ENCODE assay signal across 8 cellular contexts in the genomic region with DNA sequence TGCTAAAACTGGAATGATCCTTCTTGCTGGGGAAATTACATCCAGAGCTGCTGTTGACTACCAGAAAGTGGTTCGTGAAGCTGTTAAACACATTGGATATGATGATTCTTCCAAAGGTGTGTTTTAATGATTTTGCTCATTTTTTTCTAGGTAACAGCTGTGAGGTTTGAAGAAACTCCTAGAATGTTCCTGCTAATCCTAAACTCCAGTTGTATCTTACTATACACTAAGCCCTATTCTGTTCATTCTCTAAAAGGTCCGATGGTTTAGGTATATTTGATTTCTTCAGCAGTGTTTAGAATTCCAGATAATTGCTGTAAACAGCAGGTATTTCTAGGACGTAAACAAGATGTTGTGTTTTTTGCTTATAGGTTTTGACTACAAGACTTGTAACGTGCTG. TPM values are rescaled to one million over a fixed set of nuclear protein-coding genes. Genes with fewer than 3 reads are reported as not detected.
DNase-seq lines count a peak whose midpoint lies in the region; ATAC-seq, FAIRE-seq and TF ChIP-seq lines count a peak whose summit lies in the region.

No MANE protein-coding gene starts in this region.

- intact Hi-C loops in HepG2 (cut with micrococcal nuclease; ENCODE audit: unreplicated experiment), result no loop called here

- H3K27me3 ChIP-seq in HepG2 (ENCODE audit: control insufficient read depth in 1 of 2, insufficient read depth in 2 of 2, low read length in 2 of 2) (no peaks in the 10 kb centered on the region; a peak in 1 of 5 replicates), thoracic aorta (replicated peaks; ENCODE audit: insufficient read depth) (no peaks in the 10 kb centered on the region)

- CTCF ChIA-PET in activated CD4-positive, alpha-beta T cell treated with anti-CD3 and anti-CD28 coated beads, Interleukin-2, amount 10 ng/mL, durations not matched to agents 7 days and 5 days (lab: Charles Lee), result interaction anchor here (0.9 to 5.0 kb wide), 4 partner anchors 10 to 150 kb away, joined by 3 to 40 read pairs (median 5); no protein-coding TSS in a partner anchor
- CTCF ChIA-PET in HepG2 (lab: Yijun Ruan, JAX; ENCODE audit: low intra/inter-chr PET ratio, low total read pairs), result no interaction called here

- ATAC-seq in activated naive CD8-positive, alpha-beta T cell treated with anti-CD3 and anti-CD28 coated beads, Interleukin-2, amount 50 U/mL, for 24 hours, result no peak
- no peak for ATAC-seq in HepG2
- no peak for ATAC-seq in thoracic aorta (ENCODE audit: insufficient number of reproducible peaks, low FRiP score, low read depth)

- TF ChIP-seq EP300 in HepG2 (IDR thresholded peaks at IDR 0.05; ENCODE audit: low read depth in 2 of 2, low read length in 2 of 2), result no peak
- no peak for TF ChIP-seq EP300 in HepG2 (CRISPR knock-in tag; IDR thresholded peaks at IDR 0.05; ENCODE audit: borderline replicate concordance)

- H3K27ac Mint-ChIP-seq in activated CD4-positive, alpha-beta T cell treated with anti-CD3 and anti-CD28 coated beads, Interleukin-2, amount 10 ng/mL, durations not matched to agents 7 days and 5 days, result peak overlapping the region; percentile 36
- peak overlapping the region; percentile 99 for H3K27ac Mint-ChIP-seq in activated naive CD8-positive, alpha-beta T cell treated with anti-CD3 and anti-CD28 coated beads, Interleukin-2, amount 50 U/mL, for 24 hours

- no TSS peak for BruUV-seq in HepG2 (replicated peaks; lab: Mats Ljungman, UMichigan)

- TF ChIP-seq CTCF in HepG2 (CRISPR knock-in tag; IDR thresholded peaks at IDR 0.05), result no peak
- TF ChIP-seq CTCF in thoracic aorta (IDR thresholded peaks at IDR 0.05), result no peak

- H3K4me3 Mint-ChIP-seq in activated CD4-positive, alpha-beta T cell treated with anti-CD3 and anti-CD28 coated beads, Interleukin-2, amount 10 ng/mL, durations not matched to agents 7 days and 5 days, result peak overlapping the region; percentile 97
- peak overlapping the region; percentile 95 for H3K4me3 Mint-ChIP-seq in activated naive CD8-positive, alpha-beta T cell treated with anti-CD3 and anti-CD28 coated beads, Interleukin-2, amount 50 U/mL, for 24 hours

- no peak for FAIRE-seq in HepG2 (lab: Jason Lieb, UNC)

- 49% methylated on average over 4 of the region's 4 CpGs for WGBS in HepG2 (ENCODE audit: low lambda C conversion rate)

- H3K4me2 ChIP-seq in HepG2 (ENCODE audit: low read depth, low read length), result peak overlapping the region; percentile 91

- no peak overlapping the region for H2AFZ ChIP-seq in HepG2 (ENCODE audit: low read length)

- H3K4me3 ChIP-seq in HepG2 (replicated peaks in 1 of 3; ENCODE audit: insufficient read depth in 1 of 3, low read depth in 2 of 3, low read length in 3 of 3) (peak overlapping the region; percentile 81 to 96 (median 95); a peak in 5 of 6 replicates), thoracic aorta (peak overlapping the region; percentile 87)

- no peaks in the 10 kb centered on the region for H3K9me3 ChIP-seq in HepG2 (ENCODE audit: low read length)
- no peaks in the 10 kb centered on the region for H3K9me3 ChIP-seq in thoracic aorta

- DNase-seq in activated CD4-positive, alpha-beta T cell treated with anti-CD3 and anti-CD28 coated beads, Interleukin-2, amount 10 ng/mL, durations not matched to agents 7 days and 5 days, result no peak
- no peak for DNase-seq in activated CD4-positive, alpha-beta T cell treated with anti-CD3 and anti-CD28 coated beads for 4 hours
- DNase-seq in activated naive CD8-positive, alpha-beta T cell treated with anti-CD3 and anti-CD28 coated beads, Interleukin-2, amount 50 U/mL, for 24 hours, result no peak
- DNase-seq in HepG2 (ENCODE audit: low spot score) (no peak), thoracic aorta (ENCODE audit: low spot score) (no peak), anterior cingulate cortex (lab: John Stamatoyannopoulos, UW) (no peak)
- no peak for DNase-seq in stimulated activated naive CD4-positive, alpha-beta T cell treated with Interleukin-2 at 50 U/mL for 16 hours (lab: John Stamatoyannopoulos, UW)
- no peak for DNase-seq in effector CD4-positive, alpha-beta T cell

- H3K27me3 Mint-ChIP-seq in activated CD4-positive, alpha-beta T cell treated with anti-CD3 and anti-CD28 coated beads, Interleukin-2, amount 10 ng/mL, durations not matched to agents 7 days and 5 days, result no peaks in the 10 kb centered on the region
- no peaks in the 10 kb centered on the region for H3K27me3 Mint-ChIP-seq in activated naive CD8-positive, alpha-beta T cell treated with anti-CD3 and anti-CD28 coated beads, Interleukin-2, amount 50 U/mL, for 24 hours

- peak in 1 of 2 experiments; percentile 31; a peak in 1 of 4 replicates for TF ChIP-seq POLR2A in HepG2 (IDR thresholded peaks at IDR 0.05; ENCODE audit: insufficient read depth in 1 of 2, low read depth in 2 of 2, low read length in 2 of 2)

- H3K4me1 ChIP-seq in HepG2 (ENCODE audit: insufficient read depth, low read length) (peaks cover 44% of the 10 kb centered on the region), thoracic aorta (ENCODE audit: control insufficient read depth in 1 of 2, low read depth in 2 of 2) (peaks cover 30 to 56% of the 10 kb centered on the region in 2 donors)

- H3K9ac ChIP-seq in HepG2 (ENCODE audit: insufficient read depth, low read depth, low read length), result peak overlapping the region; percentile 99

- POLR2A ChIA-PET in activated CD4-positive, alpha-beta T cell treated with anti-CD3 and anti-CD28 coated beads, Interleukin-2, amount 10 ng/mL, durations not matched to agents 7 days and 5 days (lab: Charles Lee), result interaction anchor here (0.7 kb wide), 1 partner anchor 150 kb away, joined by 3 read pairs; no protein-coding TSS in a partner anchor
- POLR2A ChIA-PET in HepG2 (lab: Yijun Ruan, JAX), result interaction anchor here (1.0 to 11.7 kb wide), 7 partner anchors 12 to 232 kb away, joined by 3 to 445 read pairs (median 50); a partner anchor contains a TSS

- peaks cover 53% of the 10 kb centered on the region for H3K79me2 ChIP-seq in HepG2 (ENCODE audit: insufficient read depth, low read length)

- H3K27ac ChIP-seq in HepG2 (ENCODE audit: extremely low read length, insufficient read depth, low read length) (peak overlapping the region; percentile 6), thoracic aorta (peak overlapping the region; percentile 95 to 98)

- in situ Hi-C loops in HepG2 (cut with HindIII; ENCODE audit: extremely low pct_ligation_motif_present, low pct_unique_long_range_greater_than_20kb), result no loop called here

- H3K36me3 Mint-ChIP-seq in activated CD4-positive, alpha-beta T cell treated with anti-CD3 and anti-CD28 coated beads, Interleukin-2, amount 10 ng/mL, durations not matched to agents 7 days and 5 days (ENCODE audit: low read depth), result peaks cover 63% of the 10 kb centered on the region
- peaks cover 69% of the 10 kb centered on the region for H3K36me3 Mint-ChIP-seq in activated naive CD8-positive, alpha-beta T cell treated with anti-CD3 and anti-CD28 coated beads, Interleukin-2, amount 50 U/mL, for 24 hours (ENCODE audit: low read depth)

- H3K4me1 Mint-ChIP-seq in activated CD4-positive, alpha-beta T cell treated with anti-CD3 and anti-CD28 coated beads, Interleukin-2, amount 10 ng/mL, durations not matched to agents 7 days and 5 days, result peaks cover 56% of the 10 kb centered on the region
- H3K4me1 Mint-ChIP-seq in activated naive CD8-positive, alpha-beta T cell treated with anti-CD3 and anti-CD28 coated beads, Interleukin-2, amount 50 U/mL, for 24 hours, result peaks cover 52% of the 10 kb centered on the region

- TF ChIP-seq RAD21 in HepG2 (CRISPR knock-in tag; IDR thresholded peaks at IDR 0.05), result no peak

- peaks cover 13 to 48% of the 10 kb centered on the region in 2 experiments; a peak in 4 of 5 replicates for H3K36me3 ChIP-seq in HepG2 (replicated peaks in 1 of 2; ENCODE audit: control insufficient read depth in 1 of 2, insufficient read depth in 2 of 2, low read length in 2 of 2)
- peaks cover 35% of the 10 kb centered on the region for H3K36me3 ChIP-seq in thoracic aorta

- H3K9me3 Mint-ChIP-seq in activated CD4-positive, alpha-beta T cell treated with anti-CD3 and anti-CD28 coated beads, Interleukin-2, amount 10 ng/mL, durations not matched to agents 7 days and 5 days, result no peaks in the 10 kb centered on the region
- no peaks in the 10 kb centered on the region for H3K9me3 Mint-ChIP-seq in activated naive CD8-positive, alpha-beta T cell treated with anti-CD3 and anti-CD28 coated beads, Interleukin-2, amount 50 U/mL, for 24 hours

- H4K20me1 ChIP-seq in HepG2 (ENCODE audit: insufficient read depth, low read length), result peaks cover 38% of the 10 kb centered on the region

RNA-seq across cellular contexts. Expression of a gene that starts 2.3 kb away (rescaled TPM):
- total RNA-seq in activated CD4-positive, alpha-beta T cell treated with anti-CD3 and anti-CD28 coated beads, Interleukin-2, amount 10 ng/mL, durations not matched to agents 7 days and 5 days, result 100 to 1,000 TPM; 263 to 269 TPM
- total RNA-seq in HepG2 (2016; rRNA removed; fragmentation: Illumina TruSeq; extraction: Trizol) (55.8 and 155 TPM in 2 replicates), thoracic aorta (100 to 1,000 TPM; 230 to 475 TPM)
- total RNA-seq in HepG2 (2016; cell fraction: cytosol; rRNA removed; fragmentation: Illumina TruSeq; extraction: Trizol; ENCODE audit: low read depth), result 17.0 and 17.4 TPM in 2 replicates
- total RNA-seq in HepG2 (2016; cell fraction: insoluble cytoplasmic fraction; rRNA removed; fragmentation: Illumina TruSeq; extraction: Trizol), result 56.1 and 159 TPM in 2 replicates
- 24.5 and 25.4 TPM in 2 replicates for total RNA-seq in HepG2 (2016; cell fraction: membrane; rRNA removed; fragmentation: Illumina TruSeq; extraction: Trizol)
- total RNA-seq in HepG2 (2016; cell fraction: nucleus; rRNA removed; fragmentation: Illumina TruSeq; extraction: Trizol), result 512 and 527 TPM in 2 replicates
- polyA plus RNA-seq in HepG2 (2011; rRNA removed), result 331 and 367 TPM in 2 replicates
- 57.6 and 71.2 TPM in 2 replicates for polyA plus RNA-seq in HepG2 (2011; cell fraction: cytosol; rRNA removed)
- 1,062 and 1,322 TPM in 2 replicates for polyA plus RNA-seq in HepG2 (2011; cell fraction: nucleus; rRNA removed)
- 226 and 241 TPM in 2 replicates for polyA plus RNA-seq in HepG2 (2012)
- polyA plus RNA-seq in HepG2 (2016; cell fraction: cytosol; fragmentation: Illumina TruSeq; extraction: Trizol; ENCODE audit: low read depth), result 3.7 and 4.3 TPM in 2 replicates
- polyA plus RNA-seq in HepG2 (2016; cell fraction: insoluble cytoplasmic fraction; fragmentation: Illumina TruSeq; extraction: Trizol; ENCODE audit: low read depth), result 67.1 and 68.7 TPM in 2 replicates
- polyA plus RNA-seq in HepG2 (2016; cell fraction: membrane; fragmentation: Illumina TruSeq; extraction: Trizol; ENCODE audit: low read depth), result 13.5 TPM in 2 replicates
- 1,060 and 1,066 TPM in 2 replicates for polyA plus RNA-seq in HepG2 (2016; cell fraction: nucleus; fragmentation: Illumina TruSeq; extraction: Trizol; ENCODE audit: insufficient read depth, low read depth)
- 260 and 404 TPM in 2 replicates for polyA minus RNA-seq in HepG2 (2011; rRNA and poly(A)+ RNA removed; ENCODE audit: low replicate concordance)
- polyA minus RNA-seq in HepG2 (2011; cell fraction: cytosol; rRNA and poly(A)+ RNA removed), result 43.2 and 67.4 TPM in 2 replicates
- polyA minus RNA-seq in HepG2 (2011; cell fraction: nucleus; rRNA and poly(A)+ RNA removed), result 961 and 1,136 TPM in 2 replicates

RNA-seq across cellular contexts. Expression of a gene that starts 20.0 kb away (rescaled TPM):
- total RNA-seq in activated CD4-positive, alpha-beta T cell treated with anti-CD3 and anti-CD28 coated beads, Interleukin-2, amount 10 ng/mL, durations not matched to agents 7 days and 5 days, result 10 to 100 TPM; 20.8 to 22.8 TPM
- 51.3 and 103 TPM in 2 replicates for total RNA-seq in HepG2 (2016; rRNA removed; fragmentation: Illumina TruSeq; extraction: Trizol)
- 17.1 and 22.7 TPM in 2 replicates for total RNA-seq in HepG2 (2016; cell fraction: cytosol; rRNA removed; fragmentation: Illumina TruSeq; extraction: Trizol; ENCODE audit: low read depth)
- 48.3 and 106 TPM in 2 replicates for total RNA-seq in HepG2 (2016; cell fraction: insoluble cytoplasmic fraction; rRNA removed; fragmentation: Illumina TruSeq; extraction: Trizol)
- 29.4 and 31.6 TPM in 2 replicates for total RNA-seq in HepG2 (2016; cell fraction: membrane; rRNA removed; fragmentation: Illumina TruSeq; extraction: Trizol)
- 105 and 118 TPM in 2 replicates for total RNA-seq in HepG2 (2016; cell fraction: nucleus; rRNA removed; fragmentation: Illumina TruSeq; extraction: Trizol)
- polyA plus RNA-seq in HepG2 (2011; rRNA removed), result 72.5 and 74.9 TPM in 2 replicates
- polyA plus RNA-seq in HepG2 (2011; cell fraction: cytosol; rRNA removed), result 69.2 and 77.6 TPM in 2 replicates
- polyA plus RNA-seq in HepG2 (2011; cell fraction: nucleus; rRNA removed), result 125 and 131 TPM in 2 replicates
- 61.2 and 76.7 TPM in 2 replicates for polyA plus RNA-seq in HepG2 (2012)
- 13.3 and 16.7 TPM in 2 replicates for polyA plus RNA-seq in HepG2 (2016; cell fraction: cytosol; fragmentation: Illumina TruSeq; extraction: Trizol; ENCODE audit: low read depth)
- 30.8 and 40.7 TPM in 2 replicates for polyA plus RNA-seq in HepG2 (2016; cell fraction: insoluble cytoplasmic fraction; fragmentation: Illumina TruSeq; extraction: Trizol; ENCODE audit: low read depth)
- polyA plus RNA-seq in HepG2 (2016; cell fraction: membrane; fragmentation: Illumina TruSeq; extraction: Trizol; ENCODE audit: low read depth), result 17.3 and 20.9 TPM in 2 replicates
- polyA plus RNA-seq in HepG2 (2016; cell fraction: nucleus; fragmentation: Illumina TruSeq; extraction: Trizol; ENCODE audit: insufficient read depth, low read depth), result 107 and 111 TPM in 2 replicates
- polyA minus RNA-seq in HepG2 (2011; rRNA and poly(A)+ RNA removed; ENCODE audit: low replicate concordance), result 104 and 294 TPM in 2 replicates
- polyA minus RNA-seq in HepG2 (2011; cell fraction: cytosol; rRNA and poly(A)+ RNA removed), result 49.5 and 52.3 TPM in 2 replicates
- 129 and 159 TPM in 2 replicates for polyA minus RNA-seq in HepG2 (2011; cell fraction: nucleus; rRNA and poly(A)+ RNA removed)
- total RNA-seq in thoracic aorta, result 10 to 100 TPM; 28.4 to 38.4 TPM

RNA-seq across cellular contexts. Expression of a gene that starts 36.1 kb away (rescaled TPM):
- total RNA-seq in activated CD4-positive, alpha-beta T cell treated with anti-CD3 and anti-CD28 coated beads, Interleukin-2, amount 10 ng/mL, durations not matched to agents 7 days and 5 days, result 100 to 1,000 TPM; 131 to 149 TPM
- 83.3 and 97.0 TPM in 2 replicates for total RNA-seq in HepG2 (2016; rRNA removed; fragmentation: Illumina TruSeq; extraction: Trizol)
- total RNA-seq in HepG2 (2016; cell fraction: cytosol; rRNA removed; fragmentation: Illumina TruSeq; extraction: Trizol; ENCODE audit: low read depth), result 33.0 and 34.9 TPM in 2 replicates
- total RNA-seq in HepG2 (2016; cell fraction: insoluble cytoplasmic fraction; rRNA removed; fragmentation: Illumina TruSeq; extraction: Trizol), result 91.8 and 96.6 TPM in 2 replicates
- total RNA-seq in HepG2 (2016; cell fraction: membrane; rRNA removed; fragmentation: Illumina TruSeq; extraction: Trizol), result 38.7 and 40.7 TPM in 2 replicates
- 36.3 and 40.3 TPM in 2 replicates for total RNA-seq in HepG2 (2016; cell fraction: nucleus; rRNA removed; fragmentation: Illumina TruSeq; extraction: Trizol)
- 151 and 157 TPM in 2 replicates for polyA plus RNA-seq in HepG2 (2011; rRNA removed)
- 149 and 196 TPM in 2 replicates for polyA plus RNA-seq in HepG2 (2011; cell fraction: cytosol; rRNA removed)
- 67.9 and 94.0 TPM in 2 replicates for polyA plus RNA-seq in HepG2 (2011; cell fraction: nucleus; rRNA removed)
- polyA plus RNA-seq in HepG2 (2012), result 146 and 149 TPM in 2 replicates
- polyA plus RNA-seq in HepG2 (2016; cell fraction: cytosol; fragmentation: Illumina TruSeq; extraction: Trizol; ENCODE audit: low read depth), result 45.1 and 52.0 TPM in 2 replicates
- polyA plus RNA-seq in HepG2 (2016; cell fraction: insoluble cytoplasmic fraction; fragmentation: Illumina TruSeq; extraction: Trizol; ENCODE audit: low read depth), result 141 and 157 TPM in 2 replicates
- 48.0 and 51.7 TPM in 2 replicates for polyA plus RNA-seq in HepG2 (2016; cell fraction: membrane; fragmentation: Illumina TruSeq; extraction: Trizol; ENCODE audit: low read depth)
- 89.3 and 90.1 TPM in 2 replicates for polyA plus RNA-seq in HepG2 (2016; cell fraction: nucleus; fragmentation: Illumina TruSeq; extraction: Trizol; ENCODE audit: insufficient read depth, low read depth)
- 33.8 and 60.6 TPM in 2 replicates for polyA minus RNA-seq in HepG2 (2011; rRNA and poly(A)+ RNA removed; ENCODE audit: low replicate concordance)
- 17.8 and 20.1 TPM in 2 replicates for polyA minus RNA-seq in HepG2 (2011; cell fraction: cytosol; rRNA and poly(A)+ RNA removed)
- polyA minus RNA-seq in HepG2 (2011; cell fraction: nucleus; rRNA and poly(A)+ RNA removed), result 16.2 and 24.6 TPM in 2 replicates
- 10 to 100 TPM; 30.9 to 34.9 TPM for total RNA-seq in thoracic aorta

RNA-seq across cellular contexts. Expression of a gene that starts 43.0 kb away (rescaled TPM):
- 10 to 100 TPM; 61.5 to 67.4 TPM for total RNA-seq in activated CD4-positive, alpha-beta T cell treated with anti-CD3 and anti-CD28 coated beads, Interleukin-2, amount 10 ng/mL, durations not matched to agents 7 days and 5 days
- total RNA-seq in HepG2 (2016; rRNA removed; fragmentation: Illumina TruSeq; extraction: Trizol) (7.2 and 9.0 TPM in 2 replicates), thoracic aorta (10 to 100 TPM; 27.1 to 42.8 TPM)
- 13.9 and 18.3 TPM in 2 replicates for total RNA-seq in HepG2 (2016; cell fraction: cytosol; rRNA removed; fragmentation: Illumina TruSeq; extraction: Trizol; ENCODE audit: low read depth)
- total RNA-seq in HepG2 (2016; cell fraction: insoluble cytoplasmic fraction; rRNA removed; fragmentation: Illumina TruSeq; extraction: Trizol), result 7.1 and 9.2 TPM in 2 replicates
- 12.5 and 15.9 TPM in 2 replicates for total RNA-seq in HepG2 (2016; cell fraction: membrane; rRNA removed; fragmentation: Illumina TruSeq; extraction: Trizol)
- total RNA-seq in HepG2 (2016; cell fraction: nucleus; rRNA removed; fragmentation: Illumina TruSeq; extraction: Trizol), result 3.2 and 4.0 TPM in 2 replicates
- 56.7 and 68.6 TPM in 2 replicates for polyA plus RNA-seq in HepG2 (2011; rRNA removed)
- polyA plus RNA-seq in HepG2 (2011; cell fraction: cytosol; rRNA removed), result 87.7 and 90.8 TPM in 2 replicates
- polyA plus RNA-seq in HepG2 (2011; cell fraction: nucleus; rRNA removed), result 35.8 and 44.7 TPM in 2 replicates
- polyA plus RNA-seq in HepG2 (2012), result 39.4 and 46.3 TPM in 2 replicates
- 27.3 and 33.3 TPM in 2 replicates for polyA plus RNA-seq in HepG2 (2016; cell fraction: cytosol; fragmentation: Illumina TruSeq; extraction: Trizol; ENCODE audit: low read depth)
- 20.9 and 22.2 TPM in 2 replicates for polyA plus RNA-seq in HepG2 (2016; cell fraction: insoluble cytoplasmic fraction; fragmentation: Illumina TruSeq; extraction: Trizol; ENCODE audit: low read depth)
- 21.7 and 27.9 TPM in 2 replicates for polyA plus RNA-seq in HepG2 (2016; cell fraction: membrane; fragmentation: Illumina TruSeq; extraction: Trizol; ENCODE audit: low read depth)
- polyA plus RNA-seq in HepG2 (2016; cell fraction: nucleus; fragmentation: Illumina TruSeq; extraction: Trizol; ENCODE audit: insufficient read depth, low read depth), result 11.7 and 13.5 TPM in 2 replicates
- polyA minus RNA-seq in HepG2 (2011; rRNA and poly(A)+ RNA removed; ENCODE audit: low replicate concordance), result 5.5 and 44.4 TPM in 2 replicates
- polyA minus RNA-seq in HepG2 (2011; cell fraction: cytosol; rRNA and poly(A)+ RNA removed), result 7.3 and 9.1 TPM in 2 replicates
- polyA minus RNA-seq in HepG2 (2011; cell fraction: nucleus; rRNA and poly(A)+ RNA removed), result 2.0 and 4.9 TPM in 2 replicates

RNA-seq across cellular contexts. Expression of a gene that starts 54.3 kb away (rescaled TPM):
- 100 to 1,000 TPM in 1 of 2 experiments, 10 to 100 TPM in 1; 89.7 to 106 TPM for total RNA-seq in activated CD4-positive, alpha-beta T cell treated with anti-CD3 and anti-CD28 coated beads, Interleukin-2, amount 10 ng/mL, durations not matched to agents 7 days and 5 days
- total RNA-seq in HepG2 (2016; rRNA removed; fragmentation: Illumina TruSeq; extraction: Trizol) (224 and 234 TPM in 2 replicates), thoracic aorta (100 to 1,000 TPM; 107 to 124 TPM)
- 68.8 and 79.7 TPM in 2 replicates for total RNA-seq in HepG2 (2016; cell fraction: cytosol; rRNA removed; fragmentation: Illumina TruSeq; extraction: Trizol; ENCODE audit: low read depth)
- total RNA-seq in HepG2 (2016; cell fraction: insoluble cytoplasmic fraction; rRNA removed; fragmentation: Illumina TruSeq; extraction: Trizol), result 237 and 239 TPM in 2 replicates
- total RNA-seq in HepG2 (2016; cell fraction: membrane; rRNA removed; fragmentation: Illumina TruSeq; extraction: Trizol), result 60.8 and 63.4 TPM in 2 replicates
- 99.4 and 107 TPM in 2 replicates for total RNA-seq in HepG2 (2016; cell fraction: nucleus; rRNA removed; fragmentation: Illumina TruSeq; extraction: Trizol)
- 578 and 594 TPM in 2 replicates for polyA plus RNA-seq in HepG2 (2011; rRNA removed)
- 700 and 712 TPM in 2 replicates for polyA plus RNA-seq in HepG2 (2011; cell fraction: cytosol; rRNA removed)
- 285 and 326 TPM in 2 replicates for polyA plus RNA-seq in HepG2 (2011; cell fraction: nucleus; rRNA removed)
- 240 and 307 TPM in 2 replicates for polyA plus RNA-seq in HepG2 (2012)
- 54.1 and 54.2 TPM in 2 replicates for polyA plus RNA-seq in HepG2 (2016; cell fraction: cytosol; fragmentation: Illumina TruSeq; extraction: Trizol; ENCODE audit: low read depth)
- polyA plus RNA-seq in HepG2 (2016; cell fraction: insoluble cytoplasmic fraction; fragmentation: Illumina TruSeq; extraction: Trizol; ENCODE audit: low read depth), result 189 and 200 TPM in 2 replicates
- polyA plus RNA-seq in HepG2 (2016; cell fraction: membrane; fragmentation: Illumina TruSeq; extraction: Trizol; ENCODE audit: low read depth), result 43.8 and 45.1 TPM in 2 replicates
- 124 and 147 TPM in 2 replicates for polyA plus RNA-seq in HepG2 (2016; cell fraction: nucleus; fragmentation: Illumina TruSeq; extraction: Trizol; ENCODE audit: insufficient read depth, low read depth)
- 200 and 300 TPM in 2 replicates for polyA minus RNA-seq in HepG2 (2011; rRNA and poly(A)+ RNA removed; ENCODE audit: low replicate concordance)
- polyA minus RNA-seq in HepG2 (2011; cell fraction: cytosol; rRNA and poly(A)+ RNA removed), result 65.6 and 78.5 TPM in 2 replicates
- 59.9 and 82.9 TPM in 2 replicates for polyA minus RNA-seq in HepG2 (2011; cell fraction: nucleus; rRNA and poly(A)+ RNA removed)
